8 cellular contexts compared by ENCODE assay signal in genomic region chr14:37594238-37594915, GRCh38. TPM values are rescaled to one million over a fixed set of nuclear protein-coding genes. Genes with fewer than 3 reads are reported as not detected.
A peak's percentile ranks its signal among the peaks of the same experiment; 100 is the strongest.
DNase-seq lines count a peak whose midpoint lies in the region; ATAC-seq and TF ChIP-seq lines count a peak whose summit lies in the region.

No MANE protein-coding gene starts in this region.

- peak; percentile 55 for TF ChIP-seq CTCF in left ventricle myocardium inferior (IDR thresholded peaks at IDR 0.05; ENCODE audit: borderline replicate concordance)

- H3K27ac Mint-ChIP-seq in activated T-helper 2 cell treated with anti-CD3 and anti-CD28 coated beads, Interferon-gamma antibody, Interleukin-2, Interleukin-4, amounts not matched to agents 10 μg/mL and 5 μg/mL and 100 μg/mL, durations not matched to agents 14 hours and 24 hours and 36 hours, result peak overlapping the region; percentile 55

- ATAC-seq in GM18867 (IDR thresholded peaks at IDR 0.05; ENCODE audit: unreplicated experiment), result no peak
- ATAC-seq in GM21526 (IDR thresholded peaks at IDR 0.05; ENCODE audit: low FRiP score, unreplicated experiment), result no peak

- H3K27me3 Mint-ChIP-seq in activated T-helper 2 cell treated with anti-CD3 and anti-CD28 coated beads, Interferon-gamma antibody, Interleukin-2, Interleukin-4, amounts not matched to agents 10 μg/mL and 5 μg/mL and 100 μg/mL, durations not matched to agents 14 hours and 24 hours and 36 hours (ENCODE audit: low read depth), result peaks cover 74% of the 10 kb centered on the region

- no peaks in the 10 kb centered on the region for H3K36me3 ChIP-seq in left ventricle myocardium inferior

- H3K4me1 Mint-ChIP-seq in activated T-helper 2 cell treated with anti-CD3 and anti-CD28 coated beads, Interferon-gamma antibody, Interleukin-2, Interleukin-4, amounts not matched to agents 10 μg/mL and 5 μg/mL and 100 μg/mL, durations not matched to agents 14 hours and 24 hours and 36 hours (ENCODE audit: low read depth), result peaks cover 7% of the 10 kb centered on the region

- intact Hi-C loops in activated T-helper 2 cell treated with anti-CD3 and anti-CD28 coated beads, Interferon-gamma antibody, Interleukin-2, Interleukin-4, amounts not matched to agents 10 μg/mL and 5 μg/mL and 100 μg/mL, durations not matched to agents 14 hours and 24 hours and 36 hours (cut with micrococcal nuclease), result loop anchor here (5.0 kb wide), 3 partner anchors 618 to 1077 kb away; partner anchors contain the start of gene NKX2-8
- intact Hi-C loops in left ventricle myocardium inferior (cut with micrococcal nuclease), result no loop called here

- H3K27ac ChIP-seq in left ventricle myocardium inferior (replicated peaks), result no peak overlapping the region

- peaks cover 49% of the 10 kb centered on the region for H3K4me1 ChIP-seq in left ventricle myocardium inferior

- H3K9me3 Mint-ChIP-seq in activated T-helper 2 cell treated with anti-CD3 and anti-CD28 coated beads, Interferon-gamma antibody, Interleukin-2, Interleukin-4, amounts not matched to agents 10 μg/mL and 5 μg/mL and 100 μg/mL, durations not matched to agents 14 hours and 24 hours and 36 hours, result peaks cover 13% of the 10 kb centered on the region

- H3K27me3 ChIP-seq in left ventricle myocardium inferior (ENCODE audit: low read depth), result peaks cover 100% of the 10 kb centered on the region

- peaks cover 6% of the 10 kb centered on the region for H3K36me3 Mint-ChIP-seq in activated T-helper 2 cell treated with anti-CD3 and anti-CD28 coated beads, Interferon-gamma antibody, Interleukin-2, Interleukin-4, amounts not matched to agents 10 μg/mL and 5 μg/mL and 100 μg/mL, durations not matched to agents 14 hours and 24 hours and 36 hours (ENCODE audit: low read depth)

- H3K4me3 Mint-ChIP-seq in activated T-helper 2 cell treated with anti-CD3 and anti-CD28 coated beads, Interferon-gamma antibody, Interleukin-2, Interleukin-4, amounts not matched to agents 10 μg/mL and 5 μg/mL and 100 μg/mL, durations not matched to agents 14 hours and 24 hours and 36 hours (ENCODE audit: low read depth), result peak overlapping the region; percentile 65

- no peaks in the 10 kb centered on the region for H3K9me3 ChIP-seq in left ventricle myocardium inferior (replicated peaks)

- peak overlapping the region; percentile 59 for H3K4me3 ChIP-seq in left ventricle myocardium inferior

- DNase-seq in DMS 273 (lab: John Stamatoyannopoulos, UW; ENCODE audit: unreplicated experiment) (peak; percentile 92), HT1080 (ENCODE audit: low read depth) (peak; percentile 69), NCI-H526 treated with DMSO at 0.1 percent for 48 hours (lab: John Stamatoyannopoulos, UW) (peak; percentile 89), left ventricle myocardium inferior (no peak), putamen (ENCODE audit: low spot score) (peak; percentile 20)
- no peak for DNase-seq in activated T-helper 2 cell treated with anti-CD3 and anti-CD28 coated beads, Interferon-gamma antibody, Interleukin-2, Interleukin-4, amounts not matched to agents 10 μg/mL and 5 μg/mL and 100 μg/mL, durations not matched to agents 14 hours and 24 hours and 36 hours (ENCODE audit: low spot score)

RNA-seq across cellular contexts. Expression of gene FOXA1, which starts 0.7 kb away (rescaled TPM):
- total RNA-seq in HT1080 (2014; rRNA removed; shearing (Covaris generic)), result 2.7 and 3.2 TPM in 2 replicates
- polyA plus RNA-seq in HT1080 (2015; cell fraction: cytosol; rRNA removed), result 2.9 and 5.9 TPM in 2 replicates
- polyA plus RNA-seq in HT1080 (2015; cell fraction: nucleus; rRNA removed), result 2.8 and 5.5 TPM in 2 replicates
- total RNA-seq in activated T-helper 2 cell treated with anti-CD3 and anti-CD28 coated beads, Interferon-gamma antibody, Interleukin-2, Interleukin-4, amounts not matched to agents 10 μg/mL and 5 μg/mL and 100 μg/mL, durations not matched to agents 14 hours and 24 hours and 36 hours, result 0.11 TPM in 1 of 2 replicates, not detected in the other
- total RNA-seq in left ventricle myocardium inferior, result not detected

RNA-seq across cellular contexts. Expression of gene TTC6, which starts 1.1 kb away (rescaled TPM):
- total RNA-seq in HT1080 (2014; rRNA removed; shearing (Covaris generic)), result not detected in 2 replicates
- polyA plus RNA-seq in HT1080 (2015; cell fraction: cytosol; rRNA removed), result not detected in 2 replicates
- polyA plus RNA-seq in HT1080 (2015; cell fraction: nucleus; rRNA removed), result 0.42 TPM in 1 of 2 replicates, not detected in the other
- not detected in 2 replicates for total RNA-seq in activated T-helper 2 cell treated with anti-CD3 and anti-CD28 coated beads, Interferon-gamma antibody, Interleukin-2, Interleukin-4, amounts not matched to agents 10 μg/mL and 5 μg/mL and 100 μg/mL, durations not matched to agents 14 hours and 24 hours and 36 hours
- not detected for total RNA-seq in left ventricle myocardium inferior

Comparison
In these comparisons a context has a peak if more than half of its experiments do, and no peak if none do; other contexts are left out.
1. DNase-seq: peak in DMS 273 (single experiment), HT1080 (single experiment), NCI-H526 treated with DMSO at 0.1 percent for 48 hours (single experiment) and putamen (single experiment); none in activated T-helper 2 cell treated with anti-CD3 and anti-CD28 coated beads, Interferon-gamma antibody, Interleukin-2, Interleukin-4, amounts not matched to agents 10 μg/mL and 5 μg/mL and 100 μg/mL, durations not matched to agents 14 hours and 24 hours and 36 hours (single experiment) and left ventricle myocardium inferior (single experiment).